13 cellular contexts compared by ENCODE assay signal in the genomic region with DNA sequence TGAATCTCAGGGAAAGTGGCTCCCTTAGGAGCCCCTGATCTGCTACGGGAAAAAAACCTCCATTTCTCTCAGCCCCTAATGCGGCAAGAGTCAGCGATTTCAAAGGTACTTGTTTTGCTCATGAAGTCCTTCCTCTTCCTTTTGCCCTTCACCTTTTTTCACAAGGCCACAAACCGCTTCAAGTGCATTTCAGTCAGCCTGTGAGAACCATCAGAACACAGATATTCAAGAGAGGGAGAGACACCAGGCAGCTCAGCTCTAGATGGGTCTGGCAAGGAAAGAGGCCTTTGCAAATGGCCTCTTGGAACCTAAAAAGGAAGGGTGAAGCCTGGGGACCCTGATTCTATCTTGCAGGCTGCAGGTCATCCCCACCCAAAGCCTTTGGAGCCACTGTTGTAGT.
DNase-seq lines count a peak whose midpoint lies in the region; ATAC-seq and TF ChIP-seq lines count a peak whose summit lies in the region.
"Had no signal": no experiment of that assay in that cellular context is flagged by ENCODE, and none has a peak within 500 bp of the region (broad histone marks: within the 10 kb centered on the region; RNA-seq: fewer than 3 reads in every experiment).

No MANE protein-coding gene starts in this region.

- H3K4me3 Mint-ChIP-seq in activated CD8-positive, alpha-beta memory T cell treated with anti-CD3 and anti-CD28 coated beads, Interleukin-2, amount 10 ng/mL, durations not matched to agents 7 days and 5 days, result no peak overlapping the region
- peak overlapping the region in 7 of 8 donors; percentile 62 to 91 (median 81) for H3K4me3 Mint-ChIP-seq in naive B cell
- H3K4me3 Mint-ChIP-seq: neural crest cell; stimulated activated effector memory CD8-positive, alpha-beta T cell treated with anti-CD3 and anti-CD28 coated beads, Interleukin-12 subunit alpha, Interleukin-12 subunit beta, amount 100 ng/mL, for 72 hours had no signal

- H3K27ac ChIP-seq in dorsolateral prefrontal cortex (peak overlapping the region in 54 of 59 donors; percentile 1 to 86 (median 65)), upper lobe of left lung (peak overlapping the region in 3 of 4 donors; percentile 58 to 63 (median 62)), A673 (ENCODE audit: low read depth, low read length, poor library complexity, severe bottlenecking) (no peak overlapping the region)
- H3K27ac ChIP-seq: brain microvascular endothelial cell had no signal

- no peak for TF ChIP-seq POLR2A in upper lobe of left lung (IDR thresholded peaks at IDR 0.05)

- ATAC-seq in activated CD8-positive, alpha-beta memory T cell treated with anti-CD3 and anti-CD28 coated beads, Interleukin-2, amount 10 ng/mL, durations not matched to agents 7 days and 5 days, result no peak
- peak; percentile 37 to 52 for ATAC-seq in naive B cell (ENCODE audit: low read depth in 2 of 2)
- no peak for ATAC-seq in upper lobe of left lung (ENCODE audit: low FRiP score in 2 of 2)
- ATAC-seq: stimulated activated effector memory CD8-positive, alpha-beta T cell treated with anti-CD3 and anti-CD28 coated beads, Interleukin-12 subunit alpha, Interleukin-12 subunit beta, amount 100 ng/mL, for 72 hours had no signal

- H3K27ac Mint-ChIP-seq in activated CD8-positive, alpha-beta memory T cell treated with anti-CD3 and anti-CD28 coated beads, Interleukin-2, amount 10 ng/mL, durations not matched to agents 7 days and 5 days, result peak overlapping the region; percentile 20
- H3K27ac Mint-ChIP-seq in naive B cell, result peak overlapping the region; percentile 27 to 95 (median 88)
- H3K27ac Mint-ChIP-seq: stimulated activated effector memory CD8-positive, alpha-beta T cell treated with anti-CD3 and anti-CD28 coated beads, Interleukin-12 subunit alpha, Interleukin-12 subunit beta, amount 100 ng/mL, for 72 hours had no signal

- 50 to 58% methylated on average over 4 of the region's 4 CpGs for WGBS in upper lobe of left lung, 2 donors

- POLR2A ChIA-PET in A673 (lab: Charles Lee; ENCODE audit: low non-redundant PET), result no interaction called here

- H3K27me3 Mint-ChIP-seq in activated CD8-positive, alpha-beta memory T cell treated with anti-CD3 and anti-CD28 coated beads, Interleukin-2, amount 10 ng/mL, durations not matched to agents 7 days and 5 days, result peaks cover 23% of the 10 kb centered on the region
- no peaks in the 10 kb centered on the region for H3K27me3 Mint-ChIP-seq in naive B cell

- H3K9me3 Mint-ChIP-seq in activated CD8-positive, alpha-beta memory T cell treated with anti-CD3 and anti-CD28 coated beads, Interleukin-2, amount 10 ng/mL, durations not matched to agents 7 days and 5 days (ENCODE audit: low read depth), result peaks cover 2% of the 10 kb centered on the region
- no peaks in the 10 kb centered on the region for H3K9me3 Mint-ChIP-seq in naive B cell
- H3K9me3 Mint-ChIP-seq: stimulated activated effector memory CD8-positive, alpha-beta T cell treated with anti-CD3 and anti-CD28 coated beads, Interleukin-12 subunit alpha, Interleukin-12 subunit beta, amount 100 ng/mL, for 72 hours had no signal

- peaks cover 17% of the 10 kb centered on the region for H3K4me1 Mint-ChIP-seq in activated CD8-positive, alpha-beta memory T cell treated with anti-CD3 and anti-CD28 coated beads, Interleukin-2, amount 10 ng/mL, durations not matched to agents 7 days and 5 days
- peaks cover 9 to 40% (median 20%) of the 10 kb centered on the region in 3 donors for H3K4me1 Mint-ChIP-seq in naive B cell
- H3K4me1 Mint-ChIP-seq: neural crest cell; stimulated activated effector memory CD8-positive, alpha-beta T cell treated with anti-CD3 and anti-CD28 coated beads, Interleukin-12 subunit alpha, Interleukin-12 subunit beta, amount 100 ng/mL, for 72 hours had no signal

- H3K36me3 Mint-ChIP-seq in activated CD8-positive, alpha-beta memory T cell treated with anti-CD3 and anti-CD28 coated beads, Interleukin-2, amount 10 ng/mL, durations not matched to agents 7 days and 5 days, result peaks cover 4% of the 10 kb centered on the region
- H3K36me3 Mint-ChIP-seq in naive B cell, result no peaks in the 10 kb centered on the region
- H3K36me3 Mint-ChIP-seq: stimulated activated effector memory CD8-positive, alpha-beta T cell treated with anti-CD3 and anti-CD28 coated beads, Interleukin-12 subunit alpha, Interleukin-12 subunit beta, amount 100 ng/mL, for 72 hours had no signal

- H3K36me3 ChIP-seq in upper lobe of left lung (no peaks in the 10 kb centered on the region), A673 (ENCODE audit: insufficient read depth, low read length, poor library complexity, severe bottlenecking) (no peaks in the 10 kb centered on the region)
- H3K36me3 ChIP-seq: brain microvascular endothelial cell had no signal

- intact Hi-C loops in dorsolateral prefrontal cortex (cut with DNase I), result no loop called here
- intact Hi-C loops in A673 (cut with micrococcal nuclease; ENCODE audit: unreplicated experiment), result no loop called here

- H3K4me3 ChIP-seq in dorsolateral prefrontal cortex (peak overlapping the region in 1 of 59 donors; percentile 5), upper lobe of left lung (no peak overlapping the region), A673 (ENCODE audit: low read depth, low read length, poor library complexity, severe bottlenecking) (no peak overlapping the region)

- CTCF ChIA-PET in activated CD8-positive, alpha-beta memory T cell treated with anti-CD3 and anti-CD28 coated beads, Interleukin-2, amount 10 ng/mL, durations not matched to agents 7 days and 5 days (lab: Charles Lee), result no interaction called here
- CTCF ChIA-PET in A673 (lab: Charles Lee), result no interaction called here

- H3K27me3 ChIP-seq in dorsolateral prefrontal cortex (no peaks in the 10 kb centered on the region), upper lobe of left lung (no peaks in the 10 kb centered on the region), A673 (replicated peaks; ENCODE audit: insufficient read depth, low read depth, low read length, poor library complexity) (no peaks in the 10 kb centered on the region)
- H3K27me3 ChIP-seq: brain microvascular endothelial cell had no signal

- no peak for DNase-seq in activated CD8-positive, alpha-beta memory T cell treated with anti-CD3 and anti-CD28 coated beads, Interleukin-2, amount 10 ng/mL, durations not matched to agents 7 days and 5 days
- DNase-seq in activated CD8-positive, alpha-beta memory T cell treated with anti-CD3 and anti-CD28 coated beads, Interleukin-2, amount 50 U/mL, for 48 hours, result no peak
- no peak for DNase-seq in dorsolateral prefrontal cortex
- no peak for DNase-seq in naive B cell
- DNase-seq in upper lobe of left lung, result no peak
- DNase-seq in A673 (ENCODE audit: low spot score), result no peak
- DNase-seq in NCI-H774 (lab: John Stamatoyannopoulos, UW), result no peak
- no peak for DNase-seq in OCI-M2 (lab: John Stamatoyannopoulos, UW; ENCODE audit: unreplicated experiment)
- DNase-seq: brain microvascular endothelial cell, DMS53, NCI-H345 had no signal

- BruUV-seq in A673 (replicated peaks; lab: Mats Ljungman, UMichigan), result no TSS peak

- no peak for TF ChIP-seq EP300 in upper lobe of left lung (IDR thresholded peaks at IDR 0.05)

- H3K9me3 ChIP-seq in upper lobe of left lung, result no peaks in the 10 kb centered on the region
- H3K9me3 ChIP-seq in A673 (ENCODE audit: low read depth, low read length, poor library complexity, severe bottlenecking), result no peaks in the 10 kb centered on the region

- H3K4me1 ChIP-seq in upper lobe of left lung (peaks cover 11 to 23% (median 14%) of the 10 kb centered on the region in 4 donors), A673 (ENCODE audit: insufficient read depth, low read length, poor library complexity, severe bottlenecking) (peaks cover 5% of the 10 kb centered on the region)

- TF ChIP-seq CTCF in dorsolateral prefrontal cortex (IDR thresholded peaks at IDR 0.05 in 54 of 56, conservative IDR thresholded peaks at IDR 0.05 in 2 of 56; ENCODE audit: low read depth in 1 of 56, partially characterized antibody in 56 of 56), result no peak
- no peak for TF ChIP-seq CTCF in upper lobe of left lung (IDR thresholded peaks at IDR 0.05)
- TF ChIP-seq CTCF in A673 (conservative IDR thresholded peaks at IDR 0.05; ENCODE audit: low read depth, low read length), result no peak

Comparison
In these comparisons a context has a peak if more than half of its experiments do, and no peak if none do; other contexts are left out.
1. ATAC-seq: peak in naive B cell (2 of 2); none in activated CD8-positive, alpha-beta memory T cell treated with anti-CD3 and anti-CD28 coated beads, Interleukin-2, amount 10 ng/mL, durations not matched to agents 7 days and 5 days (single experiment) and upper lobe of left lung (0 of 2).